Comparison of ENCODE assay signal across 8 cellular contexts in genomic region chr20:35307666-35308653, GRCh38. TPM values are rescaled to one million over a fixed set of nuclear protein-coding genes. Genes with fewer than 3 reads are reported as not detected.
A peak's percentile ranks its signal among the peaks of the same experiment; 100 is the strongest.
DNase-seq lines count a peak whose midpoint lies in the region; ATAC-seq and TF ChIP-seq lines count a peak whose summit lies in the region.

No MANE protein-coding gene starts in this region.

- H3K27ac ChIP-seq in fibroblast of lung (ENCODE audit: insufficient read depth, low read length) (peak overlapping the region; percentile 94), rectal smooth muscle tissue (ENCODE audit: low read depth, low read length) (peak overlapping the region; percentile 84), spleen (no peak overlapping the region)

- no peak overlapping the region for H3K4me2 ChIP-seq in fibroblast of lung (ENCODE audit: extremely low read depth, insufficient read depth, low read length)

- no peak for TF ChIP-seq CTCF in fibroblast of lung (conservative IDR thresholded peaks at IDR 0.05 in 1 of 2, IDR thresholded peaks at IDR 0.05 in 1 of 2; ENCODE audit: low read depth in 1 of 2, low read length in 2 of 2)
- no peak for TF ChIP-seq CTCF in spleen (IDR thresholded peaks at IDR 0.05 in 8 of 11, conservative IDR thresholded peaks at IDR 0.05 in 3 of 11)

- H3K4me1 ChIP-seq in fibroblast of lung (ENCODE audit: control insufficient read depth, extremely low read depth, insufficient read depth, low read length) (peaks cover 67% of the 10 kb centered on the region), rectal smooth muscle tissue (ENCODE audit: control insufficient read depth, insufficient read depth, low read length) (peaks cover 23% of the 10 kb centered on the region), spleen (peaks cover 0 to 13% (median 7%) of the 10 kb centered on the region in 6 donors)

- H3K9me3 ChIP-seq in fibroblast of lung (ENCODE audit: control insufficient read depth, insufficient read depth, low read depth, low read length) (no peaks in the 10 kb centered on the region), spleen (no peaks in the 10 kb centered on the region)

- 86 to 91% (median 89%) methylated on average over 12 to 13 of the region's 13 CpGs for WGBS in spleen, 5 donors

- intact Hi-C loops in spleen (cut with DNase I; ENCODE audit: low total_unique reads) = no loop called here

- no peak for ATAC-seq in HG03378 (IDR thresholded peaks at IDR 0.05; ENCODE audit: unreplicated experiment)

- H3K9ac ChIP-seq in fibroblast of lung (ENCODE audit: insufficient read depth, low read length) (peak overlapping the region; percentile 24), rectal smooth muscle tissue (ENCODE audit: low read length) (no peak overlapping the region)

- no peak overlapping the region for H3K4me3 ChIP-seq in fibroblast of lung (replicated peaks in 1 of 4; ENCODE audit: control extremely low read depth in 1 of 4, insufficient read depth in 1 of 4, low read depth in 3 of 4, low read length in 4 of 4)
- H3K4me3 ChIP-seq in rectal smooth muscle tissue (ENCODE audit: low read length) = no peak overlapping the region
- H3K4me3 ChIP-seq in spleen = no peak overlapping the region

- no peaks in the 10 kb centered on the region for H3K36me3 ChIP-seq in fibroblast of lung (ENCODE audit: control insufficient read depth, insufficient read depth, low read length)
- no peaks in the 10 kb centered on the region for H3K36me3 ChIP-seq in rectal smooth muscle tissue (ENCODE audit: control insufficient read depth, insufficient read depth, low read length)
- peaks cover 0 to 67% (median 9%) of the 10 kb centered on the region in 6 donors for H3K36me3 ChIP-seq in spleen

- no peaks in the 10 kb centered on the region for H3K79me2 ChIP-seq in fibroblast of lung (ENCODE audit: control insufficient read depth, insufficient read depth, low read length)

- no peak for TF ChIP-seq POLR2A in spleen (IDR thresholded peaks at IDR 0.05)

- H3K27me3 ChIP-seq in fibroblast of lung (ENCODE audit: control insufficient read depth, insufficient read depth, low read length) (no peaks in the 10 kb centered on the region), rectal smooth muscle tissue (ENCODE audit: control insufficient read depth, insufficient read depth, low read length) (no peaks in the 10 kb centered on the region), spleen (replicated peaks in 1 of 7) (no peaks in the 10 kb centered on the region)

- DNase-seq in ELR (ENCODE audit: low read depth) (peak; percentile 99), RPMI7951 (ENCODE audit: low read depth) (peak; percentile 95), fibroblast of lung (ENCODE audit: low read depth in 2 of 2) (peak; percentile 76 to 87), OCI-M1 (lab: John Stamatoyannopoulos, UW) (no peak), spleen (no peak), SHP77 treated with DMSO at 0.1 percent for 48 hours (lab: John Stamatoyannopoulos, UW) (no peak)

- no peak overlapping the region for H2AFZ ChIP-seq in fibroblast of lung (ENCODE audit: low read length)

- H4K20me1 ChIP-seq in fibroblast of lung (ENCODE audit: control insufficient read depth, extremely low read depth, insufficient read depth, low read length) = no peaks in the 10 kb centered on the region

RNA-seq across cellular contexts. Expression of gene FAM83C, which starts 15.7 kb away (rescaled TPM):
- not detected in 2 replicates for total RNA-seq in RPMI7951 (2014; rRNA removed; shearing (Covaris generic))
- total RNA-seq in fibroblast of lung (not detected in 2 replicates), spleen (not detected)
- polyA plus RNA-seq in fibroblast of lung (0.02 TPM in 1 of 2 replicates, not detected in the other), spleen (not detected)
- not detected in 2 replicates for polyA plus RNA-seq in fibroblast of lung (2012)
- not detected in 2 replicates for polyA minus RNA-seq in fibroblast of lung (ENCODE audit: low replicate concordance)

RNA-seq across cellular contexts. Expression of gene EIF6, which starts 23.4 kb away (rescaled TPM):
- 434 and 435 TPM in 2 replicates for total RNA-seq in RPMI7951 (2014; rRNA removed; shearing (Covaris generic))
- total RNA-seq in fibroblast of lung = 111 and 117 TPM in 2 replicates
- polyA plus RNA-seq in fibroblast of lung = 156 and 187 TPM in 2 replicates
- 192 and 254 TPM in 2 replicates for polyA plus RNA-seq in fibroblast of lung (2012)
- polyA minus RNA-seq in fibroblast of lung (ENCODE audit: low replicate concordance) = 322 and 439 TPM in 2 replicates
- total RNA-seq in spleen = 10 to 100 TPM; 50.5 to 76.8 (median 62.2) TPM
- polyA plus RNA-seq in spleen = 100 to 1,000 TPM in 2 of 3 donors, 10 to 100 TPM in 1; 88.2 to 121 (median 104) TPM

RNA-seq across cellular contexts. Expression of gene MMP24OS, which starts 30.0 kb away (rescaled TPM):
- total RNA-seq in RPMI7951 (2014; rRNA removed; shearing (Covaris generic)) = 12.8 and 19.1 TPM in 2 replicates
- total RNA-seq in fibroblast of lung = 24.4 and 30.1 TPM in 2 replicates
- polyA plus RNA-seq in fibroblast of lung = 40.4 and 44.1 TPM in 2 replicates
- polyA plus RNA-seq in fibroblast of lung (2012) = 130 and 146 TPM in 2 replicates
- 123 and 159 TPM in 2 replicates for polyA minus RNA-seq in fibroblast of lung (ENCODE audit: low replicate concordance)
- total RNA-seq in spleen = 10 to 100 TPM; 21.3 to 68.6 (median 47.5) TPM
- polyA plus RNA-seq in spleen = 10 to 100 TPM; 18.6 to 41.5 (median 28.5) TPM

Comparison
In these comparisons a context has a peak if more than half of its experiments do, and no peak if none do; other contexts are left out.
1. DNase-seq: peak in ELR (single experiment), RPMI7951 (single experiment) and fibroblast of lung (2 of 2); none in OCI-M1 (single experiment), spleen (single experiment) and SHP77 treated with DMSO at 0.1 percent for 48 hours (single experiment).
2. H3K27ac ChIP-seq: peak in fibroblast of lung (single experiment) and rectal smooth muscle tissue (single experiment); none in spleen (0 of 8).